Comparison of ENCODE assay signal across 13 cellular contexts in the genomic region with DNA sequence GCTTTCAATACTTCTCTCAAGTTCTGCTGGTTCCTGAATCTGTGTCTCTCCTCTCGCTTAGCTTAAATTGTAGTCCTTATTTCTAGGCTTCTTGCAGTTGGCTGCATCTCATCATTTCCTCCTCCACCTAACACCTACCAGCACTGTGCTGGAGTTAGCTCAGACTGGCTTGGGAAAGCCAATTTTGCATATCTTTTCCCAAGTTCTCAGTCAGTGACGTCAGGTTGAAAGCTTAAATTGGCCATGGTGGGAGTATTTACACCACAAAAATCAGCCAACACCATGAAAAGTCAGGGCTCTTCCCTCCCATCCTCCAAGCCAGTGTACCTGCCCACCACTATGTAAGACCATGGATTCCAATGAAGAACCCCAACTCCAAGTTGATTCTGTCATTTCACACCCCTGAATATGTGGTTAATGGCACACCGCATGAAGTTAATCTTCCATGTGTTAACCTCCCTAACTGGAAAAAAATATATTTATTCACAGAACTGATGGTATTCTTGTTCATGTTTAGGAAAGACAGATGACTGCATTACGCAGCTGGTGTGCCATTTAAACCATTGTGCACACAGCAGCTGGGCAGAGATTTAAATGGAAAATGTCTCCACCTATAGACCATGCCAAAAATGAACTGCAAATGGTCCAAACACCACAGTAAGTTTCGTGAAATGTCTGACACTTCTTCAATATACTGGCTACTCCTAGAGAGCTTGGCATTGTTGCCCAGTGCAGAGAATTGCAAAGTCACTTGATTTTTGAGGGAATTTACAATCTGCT.
A peak's percentile ranks its signal among the peaks of the same experiment; 100 is the strongest.
DNase-seq lines count a peak whose midpoint lies in the region; ATAC-seq, FAIRE-seq and TF ChIP-seq lines count a peak whose summit lies in the region.
"Had no signal": no experiment of that assay in that cellular context is flagged by ENCODE, and none has a peak within 500 bp of the region (broad histone marks: within the 10 kb centered on the region; RNA-seq: fewer than 3 reads in every experiment).

No MANE protein-coding gene starts in this region.

- H3K27ac Mint-ChIP-seq in mesothelial cell of epicardium, result no peak overlapping the region
- H3K27ac Mint-ChIP-seq: activated T-helper 1 cell treated with anti-CD3 and anti-CD28 coated beads, Interleukin-12 subunit alpha, Interleukin-12 subunit beta, Interleukin-2, Interleukin-4 antibody, amounts not matched to agents 30 ng/mL and 10 ng/mL and 1 ng/mL, durations not matched to agents 14 hours and 24 hours and 36 hours; natural killer cell had no signal

- H3K4me1 Mint-ChIP-seq in mesothelial cell of epicardium, result no peaks in the 10 kb centered on the region
- H3K4me1 Mint-ChIP-seq: natural killer cell had no signal

- dilution Hi-C loops in keratinocyte (cut with MboI; ENCODE audit: extremely low pct_ligation_motif_present, low sequenced_read_pairs), result no loop called here

- intact Hi-C loops in Panc1 (cut with micrococcal nuclease; ENCODE audit: unreplicated experiment), result no loop called here
- intact Hi-C loops in psoas muscle (cut with DNase I), result no loop called here

- H3K27me3 ChIP-seq in Panc1 (ENCODE audit: control insufficient read depth, insufficient read depth, low read length), result no peaks in the 10 kb centered on the region; the same call in 1 of the 2 replicates
- no peaks in the 10 kb centered on the region for H3K27me3 ChIP-seq in keratinocyte (ENCODE audit: control insufficient read depth, extremely low read depth, insufficient read depth, low read length)
- H3K27me3 ChIP-seq in psoas muscle (ENCODE audit: insufficient read depth in 3 of 3, low read length in 2 of 3), result peaks cover 0 to 3% (median 0%) of the 10 kb centered on the region in 3 donors
- H3K27me3 ChIP-seq: tibial nerve had no signal

- H3K4me2 ChIP-seq in keratinocyte (ENCODE audit: control insufficient read depth, extremely low read depth, insufficient read depth, low read depth, low read length), result no peak overlapping the region

- BruUV-seq in Panc1 (replicated peaks; lab: Mats Ljungman, UMichigan), result no TSS peak

- WGBS in psoas muscle, 3 donors, result 74 to 82% (median 76%) methylated on average over 5 of the region's 5 CpGs

- ATAC-seq in Panc1, result no peak
- no peak for ATAC-seq in psoas muscle
- ATAC-seq: natural killer cell had no signal

- no peaks in the 10 kb centered on the region for H4K20me1 ChIP-seq in keratinocyte (ENCODE audit: control insufficient read depth, extremely low read depth, insufficient read depth, low read length)

- no peaks in the 10 kb centered on the region for H3K36me3 Mint-ChIP-seq in mesothelial cell of epicardium
- H3K36me3 Mint-ChIP-seq: natural killer cell had no signal

- H3K4me1 ChIP-seq in Panc1 (ENCODE audit: control insufficient read depth, insufficient read depth, low read length) (no peaks in the 10 kb centered on the region), keratinocyte (ENCODE audit: control insufficient read depth, extremely low read depth, insufficient read depth, low read length) (no peaks in the 10 kb centered on the region), psoas muscle (no peaks in the 10 kb centered on the region)
- H3K4me1 ChIP-seq: tibial nerve had no signal

- CTCF ChIA-PET in Panc1 (lab: Charles Lee), result no interaction called here

- H3K9me3 Mint-ChIP-seq in mesothelial cell of epicardium, result no peaks in the 10 kb centered on the region
- H3K9me3 Mint-ChIP-seq: activated T-helper 1 cell treated with anti-CD3 and anti-CD28 coated beads, Interleukin-12 subunit alpha, Interleukin-12 subunit beta, Interleukin-2, Interleukin-4 antibody, amounts not matched to agents 30 ng/mL and 10 ng/mL and 1 ng/mL, durations not matched to agents 14 hours and 24 hours and 36 hours; natural killer cell had no signal

- H3K79me2 ChIP-seq in keratinocyte (ENCODE audit: control insufficient read depth, insufficient read depth, low read length), result no peaks in the 10 kb centered on the region

- no peaks in the 10 kb centered on the region for H3K9me1 ChIP-seq in keratinocyte (ENCODE audit: control insufficient read depth, extremely low read depth, insufficient read depth, low read length)

- H3K9me3 ChIP-seq in Panc1 (ENCODE audit: control insufficient read depth, insufficient read depth, low read depth, low read length), result no peaks in the 10 kb centered on the region
- H3K9me3 ChIP-seq in keratinocyte (ENCODE audit: control insufficient read depth, low read depth, low read length), result no peaks in the 10 kb centered on the region
- H3K9me3 ChIP-seq in psoas muscle, result no peaks in the 10 kb centered on the region
- H3K9me3 ChIP-seq: tibial nerve had no signal

- H3K36me3 ChIP-seq in Panc1 (ENCODE audit: control insufficient read depth, insufficient read depth, low read length), result no peaks in the 10 kb centered on the region
- H3K36me3 ChIP-seq in keratinocyte (ENCODE audit: control insufficient read depth in 2 of 2, extremely low read depth in 1 of 2, insufficient read depth in 2 of 2, low read length in 2 of 2), result no peaks in the 10 kb centered on the region
- no peaks in the 10 kb centered on the region for H3K36me3 ChIP-seq in psoas muscle (ENCODE audit: insufficient read depth in 1 of 2, low read depth in 1 of 2)
- H3K36me3 ChIP-seq: tibial nerve had no signal

- H2AFZ ChIP-seq in keratinocyte (ENCODE audit: control insufficient read depth, low read length), result no peak overlapping the region

- peak; percentile 41; the same call in 1 of the 2 replicates for TF ChIP-seq CTCF in Panc1 (IDR thresholded peaks at IDR 0.05)
- peak; percentile 9 to 46 (median 26) for TF ChIP-seq CTCF in keratinocyte (optimal IDR thresholded peaks at IDR 0.05 in 1 of 3, IDR thresholded peaks at IDR 0.05 in 1 of 3, conservative IDR thresholded peaks at IDR 0.05 in 1 of 3; ENCODE audit: extremely low read depth in 1 of 3, insufficient read depth in 2 of 3, low read length in 3 of 3)
- TF ChIP-seq CTCF in psoas muscle (IDR thresholded peaks at IDR 0.05), result no peak
- no peak for TF ChIP-seq CTCF in mesothelial cell of epicardium (IDR thresholded peaks at IDR 0.05; ENCODE audit: unreplicated experiment)

- H3K9ac ChIP-seq in keratinocyte (ENCODE audit: control insufficient read depth, extremely low read depth, insufficient read depth, low read length), result no peak overlapping the region

- H3K27ac ChIP-seq in Panc1 (ENCODE audit: low read length) (no peak overlapping the region), keratinocyte (ENCODE audit: control insufficient read depth, insufficient read depth, low read length) (no peak overlapping the region), psoas muscle (no peak overlapping the region)
- H3K27ac ChIP-seq: tibial nerve had no signal

- no peak overlapping the region for H3K4me3 ChIP-seq in Panc1 (ENCODE audit: low read depth in 2 of 2, low read length in 2 of 2)
- no peak overlapping the region for H3K4me3 ChIP-seq in keratinocyte (ENCODE audit: control insufficient read depth in 2 of 3, extremely low read depth in 1 of 3, insufficient read depth in 2 of 3, low read depth in 1 of 3, low read length in 3 of 3)
- H3K4me3 ChIP-seq in psoas muscle, result no peak overlapping the region
- H3K4me3 ChIP-seq: tibial nerve had no signal

- DNase-seq in DMS53 treated with DMSO at 0.1 percent for 48 hours (lab: John Stamatoyannopoulos, UW; ENCODE audit: unreplicated experiment), result peak; percentile 23
- DNase-seq in GM18507 (ENCODE audit: extremely low spot score, insufficient read length, low read depth), result no peak
- no peak for DNase-seq in Panc1 (ENCODE audit: low read depth, low spot score)
- no peak for DNase-seq in keratinocyte (ENCODE audit: low read depth, low spot score)
- DNase-seq in NCI-H524 treated with DMSO at 0.1 percent for 48 hours (lab: John Stamatoyannopoulos, UW), result no peak
- DNase-seq in psoas muscle, result no peak
- DNase-seq in mesothelial cell of epicardium (ENCODE audit: low spot score in 2 of 2, unreplicated experiment in 2 of 2), result no peak
- DNase-seq: natural killer cell; stimulated activated CD4-positive, alpha-beta T cell treated with anti-CD3 and anti-CD28 coated beads, Interleukin-4, amount 100 ng/mL, for 1 hour; T1000 had no signal

- in situ Hi-C loops in Panc1 (cut with HindIII; ENCODE audit: low pct_unique_long_range_greater_than_20kb, low sequenced_read_pairs), result no loop called here

- peak; percentile 36 for FAIRE-seq in GM18507 (lab: Jason Lieb, UNC)
- FAIRE-seq in keratinocyte (lab: Jason Lieb, UNC), result no peak
- FAIRE-seq: GM12892 had no signal

- peaks cover 28% of the 10 kb centered on the region for H3K27me3 Mint-ChIP-seq in mesothelial cell of epicardium (ENCODE audit: low read depth)

- no peak overlapping the region for H3K4me3 Mint-ChIP-seq in mesothelial cell of epicardium
- H3K4me3 Mint-ChIP-seq: activated T-helper 1 cell treated with anti-CD3 and anti-CD28 coated beads, Interleukin-12 subunit alpha, Interleukin-12 subunit beta, Interleukin-2, Interleukin-4 antibody, amounts not matched to agents 30 ng/mL and 10 ng/mL and 1 ng/mL, durations not matched to agents 14 hours and 24 hours and 36 hours; natural killer cell had no signal

- POLR2A ChIA-PET in Panc1 (lab: Charles Lee), result no interaction called here

Comparison
In these comparisons a context has a peak if more than half of its experiments do, and no peak if none do; other contexts are left out.
1. CTCF ChIP-seq: peak in Panc1 (single experiment) and keratinocyte (3 of 3); none in psoas muscle (single experiment) and mesothelial cell of epicardium (single experiment).